In genomic region chr1:221437171-221437570, GRCh38 we compare ENCODE assay signal across 1 cellular context.
TF ChIP-seq lines count a peak whose summit lies in the region.

No MANE protein-coding gene starts in this region.

TF ChIP-seq in SK-N-SH, 30 proteins besides CTCF, POLR2A, EP300 and RAD21 (continued from another document):
- TF ChIP-seq EZH2phosphoT487 (IDR thresholded peaks at IDR 0.05; ENCODE audit: borderline replicate concordance, low read depth) (no peak), RFX5 (IDR thresholded peaks at IDR 0.05; ENCODE audit: low read length) (no peak), RCOR1 (IDR thresholded peaks at IDR 0.05; ENCODE audit: low read length) (no peak), NRF1 (IDR thresholded peaks at IDR 0.05; ENCODE audit: low read depth, low read length) (no peak)
- TF ChIP-seq, protein P1, sequence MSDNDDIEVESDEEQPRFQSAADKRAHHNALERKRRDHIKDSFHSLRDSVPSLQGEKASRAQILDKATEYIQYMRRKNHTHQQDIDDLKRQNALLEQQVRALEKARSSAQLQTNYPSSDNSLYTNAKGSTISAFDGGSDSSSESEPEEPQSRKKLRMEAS (IDR thresholded peaks at IDR 0.05; ENCODE audit: low read depth), result no peak
